In the genomic region with DNA sequence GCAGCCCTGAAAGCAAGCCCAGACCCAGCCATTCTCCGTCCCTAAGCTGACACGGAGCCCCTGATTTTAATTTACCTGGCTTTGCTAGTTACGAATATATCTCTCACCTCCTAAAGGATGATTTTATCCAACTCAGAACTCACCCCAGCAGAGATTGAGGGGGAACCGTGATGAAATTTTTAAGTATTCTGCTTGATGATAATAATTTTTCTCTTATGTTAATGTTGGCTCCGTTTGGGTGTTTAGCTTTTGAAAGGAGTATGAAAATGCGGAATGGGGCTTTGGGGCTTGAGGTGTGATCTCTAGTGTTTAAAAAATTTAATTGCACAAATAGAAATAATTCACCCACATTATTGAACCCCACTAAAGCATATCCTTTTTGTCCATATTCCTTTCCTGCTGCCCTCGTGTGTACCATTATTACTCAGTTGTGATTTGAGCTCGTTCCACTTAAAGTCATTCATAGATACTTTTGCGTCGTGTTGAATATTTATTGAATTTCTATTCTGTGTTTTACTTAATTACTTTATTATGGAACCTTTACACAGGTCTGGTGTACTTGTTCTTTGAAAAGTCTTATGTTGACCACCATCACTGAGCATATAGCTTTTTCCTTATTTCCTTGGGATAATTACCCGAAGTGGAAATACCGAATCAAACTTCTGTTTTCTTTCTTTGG, we compare ENCODE assay signal across 1 cellular context.
TF ChIP-seq lines count a peak whose summit lies in the region.

No MANE protein-coding gene starts in this region.

TF ChIP-seq in GM23338, 12 proteins besides CTCF, POLR2A, EP300 and RAD21 (continued from another document):
- TF ChIP-seq, protein P1, sequence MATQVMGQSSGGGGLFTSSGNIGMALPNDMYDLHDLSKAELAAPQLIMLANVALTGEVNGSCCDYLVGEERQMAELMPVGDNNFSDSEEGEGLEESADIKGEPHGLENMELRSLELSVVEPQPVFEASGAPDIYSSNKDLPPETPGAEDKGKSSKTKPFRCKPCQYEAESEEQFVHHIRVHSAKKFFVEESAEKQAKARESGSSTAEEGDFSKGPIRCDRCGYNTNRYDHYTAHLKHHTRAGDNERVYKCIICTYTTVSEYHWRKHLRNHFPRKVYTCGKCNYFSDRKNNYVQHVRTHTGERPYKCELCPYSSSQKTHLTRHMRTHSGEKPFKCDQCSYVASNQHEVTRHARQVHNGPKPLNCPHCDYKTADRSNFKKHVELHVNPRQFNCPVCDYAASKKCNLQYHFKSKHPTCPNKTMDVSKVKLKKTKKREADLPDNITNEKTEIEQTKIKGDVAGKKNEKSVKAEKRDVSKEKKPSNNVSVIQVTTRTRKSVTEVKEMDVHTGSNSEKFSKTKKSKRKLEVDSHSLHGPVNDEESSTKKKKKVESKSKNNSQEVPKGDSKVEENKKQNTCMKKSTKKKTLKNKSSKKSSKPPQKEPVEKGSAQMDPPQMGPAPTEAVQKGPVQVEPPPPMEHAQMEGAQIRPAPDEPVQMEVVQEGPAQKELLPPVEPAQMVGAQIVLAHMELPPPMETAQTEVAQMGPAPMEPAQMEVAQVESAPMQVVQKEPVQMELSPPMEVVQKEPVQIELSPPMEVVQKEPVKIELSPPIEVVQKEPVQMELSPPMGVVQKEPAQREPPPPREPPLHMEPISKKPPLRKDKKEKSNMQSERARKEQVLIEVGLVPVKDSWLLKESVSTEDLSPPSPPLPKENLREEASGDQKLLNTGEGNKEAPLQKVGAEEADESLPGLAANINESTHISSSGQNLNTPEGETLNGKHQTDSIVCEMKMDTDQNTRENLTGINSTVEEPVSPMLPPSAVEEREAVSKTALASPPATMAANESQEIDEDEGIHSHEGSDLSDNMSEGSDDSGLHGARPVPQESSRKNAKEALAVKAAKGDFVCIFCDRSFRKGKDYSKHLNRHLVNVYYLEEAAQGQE (IDR thresholded peaks at IDR 0.05; ENCODE audit: unreplicated experiment): no peak
- no peak for TF ChIP-seq CREB1 (CRISPR knock-in tag; IDR thresholded peaks at IDR 0.05; ENCODE audit: low read depth)
